11 cellular contexts compared by ENCODE assay signal in genomic region chr2:96464651-96465050, GRCh38. TPM values are rescaled to one million over a fixed set of nuclear protein-coding genes. Genes with fewer than 3 reads are reported as not detected.
"Had no signal": no experiment of that assay in that cellular context is flagged by ENCODE, and none has a peak within 500 bp of the region (broad histone marks: within the 10 kb centered on the region; RNA-seq: fewer than 3 reads in every experiment).

No MANE protein-coding gene starts in this region.

- H3K9me3 ChIP-seq: HAP-1 had no signal

- ATAC-seq: GM23338, HCT116 had no signal

- H3K4me3 Mint-ChIP-seq: GM23338, H9, HFFc6 had no signal

- H3K4me3 ChIP-seq: GM23248, GM23338, HAP-1 had no signal

- H3K4me1 Mint-ChIP-seq: GM23338 had no signal

- H3K27ac ChIP-seq: GM23248 had no signal

- DNase-seq: GM23248, GOT3, H7, H9, HCEC 1CT, HFFc6 had no signal

- H3K27ac Mint-ChIP-seq: GM23338, H9, HFFc6 had no signal

- H3K36me3 ChIP-seq: HAP-1 had no signal

- H3K4me1 ChIP-seq: HAP-1 had no signal

RNA-seq across cellular contexts. Expression of gene NEURL3, which starts 40.5 kb away (rescaled TPM):
- total RNA-seq: GM23248, GM23338, H1, H4, H9, HFFc6 had no signal
